1 cellular context compared by ENCODE assay signal in the genomic region with DNA sequence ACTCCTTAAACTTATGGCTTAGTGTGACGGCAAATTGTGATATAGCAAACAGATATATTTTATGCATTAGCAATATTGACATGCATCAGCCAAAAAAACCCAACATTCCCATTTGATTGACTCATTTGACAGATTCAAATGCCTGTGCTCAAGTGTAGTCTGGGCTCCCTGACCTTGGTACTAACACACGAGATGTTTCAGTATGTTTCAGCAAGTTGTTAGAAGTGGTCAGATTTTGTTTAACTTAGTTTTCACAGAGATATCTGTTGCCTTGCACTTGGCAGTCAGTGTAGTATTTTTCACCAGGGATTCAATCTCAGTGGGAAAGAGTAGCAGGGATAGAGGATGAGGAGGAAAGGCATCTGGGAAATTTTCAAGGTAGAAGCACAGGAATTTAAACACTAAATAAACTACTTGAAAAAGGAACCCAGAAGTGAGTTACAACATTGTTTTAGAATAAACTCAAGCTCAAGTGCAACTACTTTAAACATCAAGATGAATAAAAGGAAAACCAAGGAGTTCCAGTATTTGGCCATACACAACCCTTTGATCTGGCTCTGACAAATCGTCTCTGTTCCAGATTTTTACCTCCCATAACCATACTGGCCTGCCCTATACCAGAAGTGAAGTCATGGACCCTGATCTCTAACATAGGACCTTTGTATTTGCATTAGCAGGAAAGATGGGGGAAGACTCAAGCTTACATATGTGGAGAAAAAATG.
TF ChIP-seq lines count a peak whose summit lies in the region.

No MANE protein-coding gene starts in this region.

TF ChIP-seq in A549, 52 proteins besides CTCF, POLR2A, EP300 and RAD21 (continued from another document):
- TF ChIP-seq, protein P1, sequence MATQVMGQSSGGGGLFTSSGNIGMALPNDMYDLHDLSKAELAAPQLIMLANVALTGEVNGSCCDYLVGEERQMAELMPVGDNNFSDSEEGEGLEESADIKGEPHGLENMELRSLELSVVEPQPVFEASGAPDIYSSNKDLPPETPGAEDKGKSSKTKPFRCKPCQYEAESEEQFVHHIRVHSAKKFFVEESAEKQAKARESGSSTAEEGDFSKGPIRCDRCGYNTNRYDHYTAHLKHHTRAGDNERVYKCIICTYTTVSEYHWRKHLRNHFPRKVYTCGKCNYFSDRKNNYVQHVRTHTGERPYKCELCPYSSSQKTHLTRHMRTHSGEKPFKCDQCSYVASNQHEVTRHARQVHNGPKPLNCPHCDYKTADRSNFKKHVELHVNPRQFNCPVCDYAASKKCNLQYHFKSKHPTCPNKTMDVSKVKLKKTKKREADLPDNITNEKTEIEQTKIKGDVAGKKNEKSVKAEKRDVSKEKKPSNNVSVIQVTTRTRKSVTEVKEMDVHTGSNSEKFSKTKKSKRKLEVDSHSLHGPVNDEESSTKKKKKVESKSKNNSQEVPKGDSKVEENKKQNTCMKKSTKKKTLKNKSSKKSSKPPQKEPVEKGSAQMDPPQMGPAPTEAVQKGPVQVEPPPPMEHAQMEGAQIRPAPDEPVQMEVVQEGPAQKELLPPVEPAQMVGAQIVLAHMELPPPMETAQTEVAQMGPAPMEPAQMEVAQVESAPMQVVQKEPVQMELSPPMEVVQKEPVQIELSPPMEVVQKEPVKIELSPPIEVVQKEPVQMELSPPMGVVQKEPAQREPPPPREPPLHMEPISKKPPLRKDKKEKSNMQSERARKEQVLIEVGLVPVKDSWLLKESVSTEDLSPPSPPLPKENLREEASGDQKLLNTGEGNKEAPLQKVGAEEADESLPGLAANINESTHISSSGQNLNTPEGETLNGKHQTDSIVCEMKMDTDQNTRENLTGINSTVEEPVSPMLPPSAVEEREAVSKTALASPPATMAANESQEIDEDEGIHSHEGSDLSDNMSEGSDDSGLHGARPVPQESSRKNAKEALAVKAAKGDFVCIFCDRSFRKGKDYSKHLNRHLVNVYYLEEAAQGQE (IDR thresholded peaks at IDR 0.05): no peak
- TF ChIP-seq NFE2L2 (conservative IDR thresholded peaks at IDR 0.05; ENCODE audit: low read length): no peak
- TF ChIP-seq ESRRA (IDR thresholded peaks at IDR 0.05; ENCODE audit: borderline replicate concordance, low read length): no peak
- no peak for TF ChIP-seq PHF8 (IDR thresholded peaks at IDR 0.05; ENCODE audit: borderline replicate concordance, low read depth)
- TF ChIP-seq JUNB (IDR thresholded peaks at IDR 0.05): no peak
- TF ChIP-seq MYC (IDR thresholded peaks at IDR 0.05; ENCODE audit: borderline replicate concordance, low read length): no peak
- TF ChIP-seq USF2 (IDR thresholded peaks at IDR 0.05): no peak
- TF ChIP-seq HOXB5 (CRISPR knock-in tag; IDR thresholded peaks at IDR 0.05): no peak
- no peak for TF ChIP-seq SMC3 (IDR thresholded peaks at IDR 0.05)
- TF ChIP-seq, protein P2, sequence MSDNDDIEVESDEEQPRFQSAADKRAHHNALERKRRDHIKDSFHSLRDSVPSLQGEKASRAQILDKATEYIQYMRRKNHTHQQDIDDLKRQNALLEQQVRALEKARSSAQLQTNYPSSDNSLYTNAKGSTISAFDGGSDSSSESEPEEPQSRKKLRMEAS (IDR thresholded peaks at IDR 0.05): no peak
- TF ChIP-seq HOXB13 (CRISPR knock-in tag; IDR thresholded peaks at IDR 0.05; ENCODE audit: low read depth): no peak
- no peak for TF ChIP-seq ZSCAN20 (CRISPR knock-in tag; IDR thresholded peaks at IDR 0.05)
- no peak for TF ChIP-seq CHD2 (IDR thresholded peaks at IDR 0.05; ENCODE audit: low read length, partially characterized antibody)
